9 cellular contexts compared by ENCODE assay signal in the genomic region with DNA sequence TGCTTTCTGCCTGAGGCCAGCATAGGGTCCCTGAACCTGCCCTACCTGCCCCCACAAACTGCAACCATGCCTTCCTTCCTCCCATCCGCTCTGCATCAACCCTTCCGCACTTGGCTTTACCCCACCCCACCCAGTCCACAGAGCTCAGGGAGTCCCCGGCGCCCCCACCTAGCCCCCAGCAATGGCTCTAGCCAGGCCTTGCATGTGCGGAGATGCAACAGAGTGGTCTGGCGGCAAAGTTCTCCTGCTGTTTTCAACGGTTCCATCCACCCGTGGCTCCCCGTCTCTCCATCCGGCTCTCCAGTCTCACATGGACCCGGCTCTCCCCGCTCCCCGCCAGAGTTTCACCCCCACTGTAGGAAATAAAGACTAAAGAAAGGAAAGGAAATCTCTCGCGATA. TPM values are rescaled to one million over a fixed set of nuclear protein-coding genes. Genes with fewer than 3 reads are reported as not detected.
DNase-seq lines count a peak whose midpoint lies in the region; ATAC-seq, FAIRE-seq and TF ChIP-seq lines count a peak whose summit lies in the region.
"Had no signal": no experiment of that assay in that cellular context is flagged by ENCODE, and none has a peak within 500 bp of the region (broad histone marks: within the 10 kb centered on the region; RNA-seq: fewer than 3 reads in every experiment).

No MANE protein-coding gene starts in this region.

- 17% methylated on average over 15 of the region's 15 CpGs for WGBS in hepatocyte (ENCODE audit: low lambda C conversion rate, missing lambda C conversion rate)

- TF ChIP-seq CTCF in hepatocyte (IDR thresholded peaks at IDR 0.05; ENCODE audit: poor library complexity), result no peak

- H3K27ac Mint-ChIP-seq in T-helper 2 cell treated with Interferon-gamma antibody and Interleukin-4, amounts not matched to agents 5 μg/mL and 100 μg/mL, for 36 hours, result no peak overlapping the region
- no peak overlapping the region for H3K27ac Mint-ChIP-seq in stimulated activated memory B cell treated with anti-CD40 and anti-IgM and Interleukin-4, amounts not matched to agents 10 μg/mL and 1 μg/mL and 100 μg/mL, for 72 hours

- H2AFZ ChIP-seq in hepatocyte, result no peak overlapping the region

- no peaks in the 10 kb centered on the region for H4K20me1 ChIP-seq in hepatocyte (ENCODE audit: insufficient read depth, poor library complexity, severe bottlenecking)

- no peaks in the 10 kb centered on the region for H3K9me3 Mint-ChIP-seq in T-helper 2 cell treated with Interferon-gamma antibody and Interleukin-4, amounts not matched to agents 5 μg/mL and 100 μg/mL, for 36 hours
- H3K9me3 Mint-ChIP-seq in stimulated activated memory B cell treated with anti-CD40 and anti-IgM and Interleukin-4, amounts not matched to agents 10 μg/mL and 1 μg/mL and 100 μg/mL, for 72 hours, result peaks cover 2% of the 10 kb centered on the region

- TF ChIP-seq POLR2A in H54 (IDR thresholded peaks at IDR 0.05; ENCODE audit: low read depth, low read length), result no peak

- no peaks in the 10 kb centered on the region for H3K36me3 Mint-ChIP-seq in T-helper 2 cell treated with Interferon-gamma antibody and Interleukin-4, amounts not matched to agents 5 μg/mL and 100 μg/mL, for 36 hours (ENCODE audit: low read depth)
- H3K36me3 Mint-ChIP-seq in stimulated activated memory B cell treated with anti-CD40 and anti-IgM and Interleukin-4, amounts not matched to agents 10 μg/mL and 1 μg/mL and 100 μg/mL, for 72 hours, result no peaks in the 10 kb centered on the region

- peaks cover 52% of the 10 kb centered on the region for H3K27me3 ChIP-seq in hepatocyte

- DNase-seq in T-helper 2 cell treated with Interferon-gamma antibody and Interleukin-4, amounts not matched to agents 5 μg/mL and 100 μg/mL, for 36 hours (ENCODE audit: low spot score), result no peak
- no peak for DNase-seq in T-helper 2 cell
- DNase-seq in NCI-H69 (lab: John Stamatoyannopoulos, UW), result peak; percentile 82
- no peak for DNase-seq in hepatocyte (ENCODE audit: low spot score)
- DNase-seq in ureter (ENCODE audit: low spot score), result no peak
- DNase-seq in H54 (ENCODE audit: insufficient read length, low spot score), result no peak
- no peak for DNase-seq in OCI-M2 (lab: John Stamatoyannopoulos, UW; ENCODE audit: unreplicated experiment)
- DNase-seq: AML-193 had no signal

- H3K4me1 ChIP-seq in hepatocyte (ENCODE audit: insufficient read depth), result no peaks in the 10 kb centered on the region

- H3K4me3 ChIP-seq in hepatocyte, result peak overlapping the region; percentile 88

- no peak overlapping the region for H3K27ac ChIP-seq in hepatocyte

- peak overlapping the region; percentile 68 for H3K4me3 Mint-ChIP-seq in T-helper 2 cell treated with Interferon-gamma antibody and Interleukin-4, amounts not matched to agents 5 μg/mL and 100 μg/mL, for 36 hours
- peak overlapping the region; percentile 42 for H3K4me3 Mint-ChIP-seq in stimulated activated memory B cell treated with anti-CD40 and anti-IgM and Interleukin-4, amounts not matched to agents 10 μg/mL and 1 μg/mL and 100 μg/mL, for 72 hours

- H3K4me1 Mint-ChIP-seq in T-helper 2 cell treated with Interferon-gamma antibody and Interleukin-4, amounts not matched to agents 5 μg/mL and 100 μg/mL, for 36 hours (ENCODE audit: low read depth), result peaks cover 12% of the 10 kb centered on the region
- peaks cover 14% of the 10 kb centered on the region for H3K4me1 Mint-ChIP-seq in stimulated activated memory B cell treated with anti-CD40 and anti-IgM and Interleukin-4, amounts not matched to agents 10 μg/mL and 1 μg/mL and 100 μg/mL, for 72 hours

- no peak for ATAC-seq in stimulated activated memory B cell treated with anti-CD40 and anti-IgM and Interleukin-4, amounts not matched to agents 10 μg/mL and 1 μg/mL and 100 μg/mL, for 72 hours

- peak overlapping the region; percentile 100 for H3K4me2 ChIP-seq in hepatocyte

- no peaks in the 10 kb centered on the region for H3K79me2 ChIP-seq in hepatocyte

- no peaks in the 10 kb centered on the region for H3K36me3 ChIP-seq in hepatocyte (replicated peaks; ENCODE audit: insufficient read depth, low read depth)

- H3K27me3 Mint-ChIP-seq in T-helper 2 cell treated with Interferon-gamma antibody and Interleukin-4, amounts not matched to agents 5 μg/mL and 100 μg/mL, for 36 hours (ENCODE audit: low read depth), result peaks cover 52% of the 10 kb centered on the region
- H3K27me3 Mint-ChIP-seq in stimulated activated memory B cell treated with anti-CD40 and anti-IgM and Interleukin-4, amounts not matched to agents 10 μg/mL and 1 μg/mL and 100 μg/mL, for 72 hours, result peaks cover 65% of the 10 kb centered on the region

- no peaks in the 10 kb centered on the region for H3K9me3 ChIP-seq in hepatocyte (ENCODE audit: low read depth)

- H3K9me2 ChIP-seq in hepatocyte (replicated peaks; ENCODE audit: insufficient read depth), result no peaks in the 10 kb centered on the region

- FAIRE-seq in H54 (lab: Jason Lieb, UNC), result no peak

RNA-seq across cellular contexts. Expression of a gene that starts 0.8 kb away (rescaled TPM):
- total RNA-seq in hepatocyte (0.12 and 0.33 TPM in 2 replicates), ureter (0.34 TPM)
- 0.47 and 0.54 TPM in 2 replicates for polyA plus RNA-seq in hepatocyte
